ENCODE assay signal across 26 cellular contexts in genomic region chr10:29537799-29538198, GRCh38.
DNase-seq lines count a peak whose midpoint lies in the region; ATAC-seq and TF ChIP-seq lines count a peak whose summit lies in the region.
"Had no signal": no experiment of that assay in that cellular context is flagged by ENCODE, and none has a peak within 500 bp of the region (broad histone marks: within the 10 kb centered on the region; RNA-seq: fewer than 3 reads in every experiment).

No MANE protein-coding gene starts in this region.

- no peak for TF ChIP-seq CTCF in right atrium auricular region (IDR thresholded peaks at IDR 0.05)
- no peak for TF ChIP-seq CTCF in esophagus muscularis mucosa (IDR thresholded peaks at IDR 0.05)

- H3K27ac ChIP-seq in right atrium auricular region = peak overlapping the region; percentile 47 to 89
- peak overlapping the region in 3 of 4 donors; percentile 71 to 78 (median 77) for H3K27ac ChIP-seq in esophagus muscularis mucosa (replicated peaks in 1 of 4)
- peak overlapping the region; percentile 34 for H3K27ac ChIP-seq in rectal smooth muscle tissue (ENCODE audit: low read depth, low read length)
- H3K27ac ChIP-seq: A549; BLaER1 treated with 17β-estradiol and CSF1 and Interleukin-3, amounts not matched to agents 10 nM and 100 nM had no signal

- ATAC-seq in Right ventricle myocardium inferior (no peak), HG03095 (IDR thresholded peaks at IDR 0.05; ENCODE audit: unreplicated experiment) (no peak), GM21381 (IDR thresholded peaks at IDR 0.05; ENCODE audit: unreplicated experiment) (no peak)
- ATAC-seq: A549, HCT116, K562, Panc1 had no signal

- H3K4me1 ChIP-seq in right atrium auricular region (peaks cover 0 to 77% of the 10 kb centered on the region in 2 donors), esophagus muscularis mucosa (peaks cover 46 to 100% (median 95%) of the 10 kb centered on the region in 4 donors), rectal smooth muscle tissue (ENCODE audit: control insufficient read depth, insufficient read depth, low read length) (peaks cover 31% of the 10 kb centered on the region)

- TF ChIP-seq EP300 in esophagus muscularis mucosa (IDR thresholded peaks at IDR 0.05) = no peak

- H3K27me3 ChIP-seq in right atrium auricular region (no peaks in the 10 kb centered on the region), esophagus muscularis mucosa (no peaks in the 10 kb centered on the region), rectal smooth muscle tissue (ENCODE audit: control insufficient read depth, insufficient read depth, low read length) (no peaks in the 10 kb centered on the region)
- H3K27me3 ChIP-seq: BLaER1 treated with 17β-estradiol and CSF1 and Interleukin-3, amounts not matched to agents 10 nM and 100 nM had no signal

- WGBS in esophagus muscularis mucosa = 51% methylated on average over 7 of the region's 7 CpGs

- no peaks in the 10 kb centered on the region for H3K9me3 ChIP-seq in right atrium auricular region
- no peaks in the 10 kb centered on the region for H3K9me3 ChIP-seq in esophagus muscularis mucosa
- H3K9me3 ChIP-seq: A549; BLaER1 treated with 17β-estradiol and CSF1 and Interleukin-3, amounts not matched to agents 10 nM and 100 nM had no signal

- no peak overlapping the region for H3K9ac ChIP-seq in rectal smooth muscle tissue (ENCODE audit: low read length)
- H3K9ac ChIP-seq: BLaER1 treated with 17β-estradiol and CSF1 and Interleukin-3, amounts not matched to agents 10 nM and 100 nM had no signal

- DNase-seq in right atrium auricular region (ENCODE audit: low spot score) (peak; percentile 43), Right ventricle myocardium inferior (ENCODE audit: missing footprints) (no peak), esophagus muscularis mucosa (ENCODE audit: extremely low spot score) (no peak), DMS114 treated with DMSO at 0.1 percent for 48 hours (lab: John Stamatoyannopoulos, UW; ENCODE audit: unreplicated experiment) (no peak)
- DNase-seq: AML-193; CD4-positive, alpha-beta T cell; COR-L47; DMS79 treated with DMSO at 0.1 percent for 48 hours; GF-D8; Kasumi-1; NCI-H1092 treated with DMSO at 0.1 percent for 48 hours; NCI-H1436; NCI-H187; NCI-H2081 treated with DMSO at 0.1 percent for 48 hours; NCI-H2171; NCI-H226; NCI-H510A; NCI-H69 had no signal

- H3K36me3 ChIP-seq in right atrium auricular region (peaks cover 21% of the 10 kb centered on the region), esophagus muscularis mucosa (peaks cover 0 to 49% (median 25%) of the 10 kb centered on the region in 4 donors), rectal smooth muscle tissue (ENCODE audit: control insufficient read depth, insufficient read depth, low read length) (no peaks in the 10 kb centered on the region)

- H3K4me3 ChIP-seq in right atrium auricular region = no peak overlapping the region
- H3K4me3 ChIP-seq in esophagus muscularis mucosa = no peak overlapping the region
- no peak overlapping the region for H3K4me3 ChIP-seq in rectal smooth muscle tissue (ENCODE audit: low read length)
- H3K4me3 ChIP-seq: A549; BLaER1 treated with 17β-estradiol and CSF1 and Interleukin-3, amounts not matched to agents 10 nM and 100 nM; K562 had no signal

- intact Hi-C loops in Right ventricle myocardium inferior (cut with DNase I) (loop anchor here (5.0 to 10.0 kb wide), 2 partner anchors 200 to 317 kb away; no protein-coding TSS in a partner anchor), esophagus muscularis mucosa (cut with DNase I) (no loop called here)

- TF ChIP-seq POLR2A in esophagus muscularis mucosa (IDR thresholded peaks at IDR 0.05; ENCODE audit: low read depth) = no peak
